Comparison of ENCODE assay signal across 9 cellular contexts in the genomic region with DNA sequence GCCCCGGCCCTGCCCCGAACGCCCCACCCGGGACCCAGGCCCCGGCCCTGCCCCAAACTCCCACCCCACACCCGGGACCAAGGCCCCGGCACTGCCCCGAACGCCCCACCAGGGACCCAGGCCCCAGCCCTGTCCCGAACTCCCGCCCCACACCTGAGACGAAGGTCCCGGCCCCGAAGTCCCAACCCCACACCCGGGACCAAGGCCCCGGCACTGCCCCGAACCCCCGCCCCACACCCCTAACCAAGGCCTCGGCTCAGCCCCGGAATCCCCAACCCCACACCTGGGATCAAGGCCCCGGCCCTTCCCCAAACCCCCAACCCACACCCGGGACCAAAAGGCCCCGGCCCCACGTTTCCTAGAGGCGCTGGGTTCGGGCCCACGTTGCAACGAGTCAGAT. TPM values are rescaled to one million over a fixed set of nuclear protein-coding genes. Genes with fewer than 3 reads are reported as not detected.
A peak's percentile ranks its signal among the peaks of the same experiment; 100 is the strongest.
DNase-seq lines count a peak whose midpoint lies in the region; ATAC-seq and TF ChIP-seq lines count a peak whose summit lies in the region.
"Had no signal": no experiment of that assay in that cellular context is flagged by ENCODE, and none has a peak within 500 bp of the region (broad histone marks: within the 10 kb centered on the region; RNA-seq: fewer than 3 reads in every experiment).

No MANE protein-coding gene starts in this region.

- H3K4me1 ChIP-seq in mesendoderm (ENCODE audit: control insufficient read depth, low read depth, low read length) (no peaks in the 10 kb centered on the region), upper lobe of left lung (peaks cover 27 to 37% (median 32%) of the 10 kb centered on the region in 4 donors)

- H3K9me3 ChIP-seq in upper lobe of left lung, result no peaks in the 10 kb centered on the region

- H3K56ac ChIP-seq in mesendoderm (ENCODE audit: low read length), result peak overlapping the region; percentile 64

- no peak overlapping the region for H3K4me2 ChIP-seq in mesendoderm (ENCODE audit: low read length)

- H4K8ac ChIP-seq in mesendoderm (ENCODE audit: low read depth, low read length), result peak overlapping the region; percentile 100

- no peak for TF ChIP-seq CTCF in upper lobe of left lung (IDR thresholded peaks at IDR 0.05)

- H3K4me3 ChIP-seq in mesendoderm (ENCODE audit: low read length) (no peak overlapping the region), upper lobe of left lung (peak overlapping the region in 3 of 4 donors; percentile 86 to 97 (median 93))

- no peak overlapping the region for H3K18ac ChIP-seq in mesendoderm (ENCODE audit: low read length)

- no peak for DNase-seq in activated naive CD4-positive, alpha-beta T cell treated with anti-CD3 and anti-CD28 coated beads for 36 hours
- DNase-seq in activated naive CD4-positive, alpha-beta T cell treated with anti-CD3 and anti-CD28 coated beads, Interleukin-2, amount 50 U/mL, for 16 hours, result no peak
- DNase-seq in activated naive CD8-positive, alpha-beta T cell treated with anti-CD3 and anti-CD28 coated beads, Interleukin-2, amount 50 U/mL, for 24 hours, result no peak
- DNase-seq in mesendoderm (no peak), upper lobe of left lung (peak in 1 of 2 donors; percentile 69), H4 (ENCODE audit: low spot score) (no peak), OCI-M2 (lab: John Stamatoyannopoulos, UW; ENCODE audit: unreplicated experiment) (no peak)
- DNase-seq: NK-92 treated with Interleukin-12 subunit alpha and Interleukin-12 subunit beta, amount 100 ng/mL, for 24 hours had no signal

- no peaks in the 10 kb centered on the region for H3K27me3 Mint-ChIP-seq in activated naive CD4-positive, alpha-beta T cell treated with anti-CD3 and anti-CD28 coated beads for 36 hours (ENCODE audit: low read depth)
- no peaks in the 10 kb centered on the region for H3K27me3 Mint-ChIP-seq in activated naive CD8-positive, alpha-beta T cell treated with anti-CD3 and anti-CD28 coated beads, Interleukin-2, amount 50 U/mL, for 24 hours

- no peak overlapping the region for H3K9ac ChIP-seq in mesendoderm (ENCODE audit: low read length)

- peaks cover 34% of the 10 kb centered on the region for H3K79me2 ChIP-seq in mesendoderm (ENCODE audit: control insufficient read depth, insufficient read depth, low read length)

- no peaks in the 10 kb centered on the region for H3K9me3 Mint-ChIP-seq in activated naive CD4-positive, alpha-beta T cell treated with anti-CD3 and anti-CD28 coated beads for 36 hours
- H3K9me3 Mint-ChIP-seq in activated naive CD8-positive, alpha-beta T cell treated with anti-CD3 and anti-CD28 coated beads, Interleukin-2, amount 50 U/mL, for 24 hours, result no peaks in the 10 kb centered on the region

- no peak for TF ChIP-seq POLR2A in upper lobe of left lung (IDR thresholded peaks at IDR 0.05)

- no peak overlapping the region for H2BK120ac ChIP-seq in mesendoderm (ENCODE audit: low read depth, low read length)

- H4K5ac ChIP-seq in mesendoderm (ENCODE audit: low read length), result no peak overlapping the region

- no peaks in the 10 kb centered on the region for H3K36me3 ChIP-seq in mesendoderm (ENCODE audit: control insufficient read depth, insufficient read depth, low read length)
- no peaks in the 10 kb centered on the region for H3K36me3 ChIP-seq in upper lobe of left lung

- no peak for ATAC-seq in activated naive CD8-positive, alpha-beta T cell treated with anti-CD3 and anti-CD28 coated beads, Interleukin-2, amount 50 U/mL, for 24 hours
- ATAC-seq in upper lobe of left lung (ENCODE audit: low FRiP score in 2 of 2) (no peak), HG02642 (IDR thresholded peaks at IDR 0.05; ENCODE audit: poor library complexity, unreplicated experiment) (no peak)

- peaks cover 8% of the 10 kb centered on the region for H3K36me3 Mint-ChIP-seq in activated naive CD4-positive, alpha-beta T cell treated with anti-CD3 and anti-CD28 coated beads for 36 hours (ENCODE audit: low read depth)
- peaks cover 14% of the 10 kb centered on the region for H3K36me3 Mint-ChIP-seq in activated naive CD8-positive, alpha-beta T cell treated with anti-CD3 and anti-CD28 coated beads, Interleukin-2, amount 50 U/mL, for 24 hours (ENCODE audit: low read depth)

- intact Hi-C loops in activated naive CD4-positive, alpha-beta T cell treated with anti-CD3 and anti-CD28 coated beads for 36 hours (cut with micrococcal nuclease), result no loop called here

- WGBS in mesendoderm (ENCODE audit: extremely low coverage, insufficient coverage, low lambda C conversion rate), result no CpG with 5 or more reads among the region's 28 CpGs
- 91% methylated on average over 5 to 16 of the region's 28 CpGs for WGBS in upper lobe of left lung, 2 donors

- TF ChIP-seq EP300 in upper lobe of left lung (IDR thresholded peaks at IDR 0.05), result no peak

- H3K27ac ChIP-seq in mesendoderm (ENCODE audit: low read depth, low read length), result no peak overlapping the region
- H3K27ac ChIP-seq in upper lobe of left lung, result peak overlapping the region; percentile 96 to 99 (median 98)

- H3K79me1 ChIP-seq in mesendoderm (ENCODE audit: low read length), result no peaks in the 10 kb centered on the region

- H3K23ac ChIP-seq in mesendoderm (ENCODE audit: low read length), result no peak overlapping the region

- H2BK15ac ChIP-seq in mesendoderm (replicated peaks; ENCODE audit: low read depth), result no peak overlapping the region

- CTCF ChIA-PET in activated naive CD4-positive, alpha-beta T cell treated with anti-CD3 and anti-CD28 coated beads for 36 hours (lab: Charles Lee), result no interaction called here

- no peak overlapping the region for H2BK5ac ChIP-seq in mesendoderm (ENCODE audit: low read length)

- H3K27me3 ChIP-seq in mesendoderm (ENCODE audit: insufficient read depth, low read length, poor library complexity), result no peaks in the 10 kb centered on the region
- no peaks in the 10 kb centered on the region for H3K27me3 ChIP-seq in upper lobe of left lung

- peak overlapping the region; percentile 72 for H3K4me3 Mint-ChIP-seq in activated naive CD4-positive, alpha-beta T cell treated with anti-CD3 and anti-CD28 coated beads for 36 hours
- peak overlapping the region; percentile 66 for H3K4me3 Mint-ChIP-seq in activated naive CD8-positive, alpha-beta T cell treated with anti-CD3 and anti-CD28 coated beads, Interleukin-2, amount 50 U/mL, for 24 hours

- no peak overlapping the region for H2AK5ac ChIP-seq in mesendoderm (ENCODE audit: low read length)

- H3K27ac Mint-ChIP-seq in activated naive CD4-positive, alpha-beta T cell treated with anti-CD3 and anti-CD28 coated beads for 36 hours, result peak overlapping the region; percentile 76
- H3K27ac Mint-ChIP-seq in activated naive CD8-positive, alpha-beta T cell treated with anti-CD3 and anti-CD28 coated beads, Interleukin-2, amount 50 U/mL, for 24 hours, result peak overlapping the region; percentile 83

- H3K4ac ChIP-seq in mesendoderm (ENCODE audit: low read depth, low read length), result peak overlapping the region; percentile 99

- peaks cover 20% of the 10 kb centered on the region for H3K4me1 Mint-ChIP-seq in activated naive CD4-positive, alpha-beta T cell treated with anti-CD3 and anti-CD28 coated beads for 36 hours (ENCODE audit: low read depth)
- peaks cover 35% of the 10 kb centered on the region for H3K4me1 Mint-ChIP-seq in activated naive CD8-positive, alpha-beta T cell treated with anti-CD3 and anti-CD28 coated beads, Interleukin-2, amount 50 U/mL, for 24 hours

RNA-seq across cellular contexts. Expression of gene LARP4B, which starts 1.1 kb away (rescaled TPM):
- 10 to 100 TPM; 66.7 to 69.3 TPM for total RNA-seq in activated naive CD4-positive, alpha-beta T cell treated with anti-CD3 and anti-CD28 coated beads for 36 hours
- polyA plus RNA-seq in mesendoderm (2013, experiment 1 of 2), result 20.0 TPM
- 19.7 TPM for polyA plus RNA-seq in mesendoderm (2013, experiment 2 of 2)
- total RNA-seq in upper lobe of left lung, result 100 to 1,000 TPM; 106 to 154 (median 139) TPM
- total RNA-seq in H4 (2014; rRNA removed; shearing (Covaris generic)), result 9.7 and 13.6 TPM in 2 replicates

RNA-seq across cellular contexts. Expression of gene GTPBP4, which starts 55.6 kb away (rescaled TPM):
- 10 to 100 TPM; 98.3 to 98.9 TPM for total RNA-seq in activated naive CD4-positive, alpha-beta T cell treated with anti-CD3 and anti-CD28 coated beads for 36 hours
- 66.3 TPM for polyA plus RNA-seq in mesendoderm (2013, experiment 1 of 2)
- 64.8 TPM for polyA plus RNA-seq in mesendoderm (2013, experiment 2 of 2)
- total RNA-seq in upper lobe of left lung, result 10 to 100 TPM; 22.0 to 41.9 (median 33.3) TPM
- total RNA-seq in H4 (2014; rRNA removed; shearing (Covaris generic)), result 28.8 and 29.1 TPM in 2 replicates
